In the genomic region with DNA sequence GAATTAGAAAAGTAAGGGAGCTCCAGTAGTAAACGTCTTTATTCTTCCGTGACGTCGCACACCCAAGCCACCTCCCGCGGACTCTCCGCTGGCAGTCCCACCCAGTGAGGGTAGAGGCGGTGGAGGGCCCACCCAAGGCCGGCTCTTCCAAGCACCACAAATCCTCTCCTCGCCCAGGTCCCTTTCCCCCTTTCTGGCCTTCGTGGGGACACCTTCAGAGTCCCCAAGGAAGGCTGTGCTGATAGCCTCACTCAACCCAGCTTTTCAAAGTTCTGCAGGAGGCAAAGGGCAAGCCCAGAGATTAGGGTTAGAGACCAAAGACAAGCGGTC, we compare ENCODE assay signal across 1 cellular context.
TF ChIP-seq lines count a peak whose summit lies in the region.

No MANE protein-coding gene starts in this region.

TF ChIP-seq in K562, 482 proteins besides CTCF, POLR2A, EP300 and RAD21 (continues in another document):
- TF ChIP-seq, protein P1, sequence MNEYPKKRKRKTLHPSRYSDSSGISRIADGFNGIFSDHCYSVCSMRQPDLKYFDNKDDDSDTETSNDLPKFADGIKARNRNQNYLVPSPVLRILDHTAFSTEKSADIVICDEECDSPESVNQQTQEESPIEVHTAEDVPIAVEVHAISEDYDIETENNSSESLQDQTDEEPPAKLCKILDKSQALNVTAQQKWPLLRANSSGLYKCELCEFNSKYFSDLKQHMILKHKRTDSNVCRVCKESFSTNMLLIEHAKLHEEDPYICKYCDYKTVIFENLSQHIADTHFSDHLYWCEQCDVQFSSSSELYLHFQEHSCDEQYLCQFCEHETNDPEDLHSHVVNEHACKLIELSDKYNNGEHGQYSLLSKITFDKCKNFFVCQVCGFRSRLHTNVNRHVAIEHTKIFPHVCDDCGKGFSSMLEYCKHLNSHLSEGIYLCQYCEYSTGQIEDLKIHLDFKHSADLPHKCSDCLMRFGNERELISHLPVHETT (CRISPR knock-in tag; conservative IDR thresholded peaks at IDR 0.05 in 1 of 2, IDR thresholded peaks at IDR 0.05 in 1 of 2) = 0 out of 4 replicates have a peak, but pooled peaks of 1 of the 2 experiments have one; percentile 61
- TF ChIP-seq HLTF (IDR thresholded peaks at IDR 0.05) = no peak
- no peak for TF ChIP-seq NFRKB (IDR thresholded peaks at IDR 0.05; ENCODE audit: low read depth)
- TF ChIP-seq CBX3 (IDR thresholded peaks at IDR 0.05; ENCODE audit: borderline replicate concordance in 1 of 2, low read length in 2 of 2) = no peak
- TF ChIP-seq NR4A1 (CRISPR knock-in tag; IDR thresholded peaks at IDR 0.05) = peak; percentile 86; the same call in 1 of the 2 replicates
- no peak for TF ChIP-seq NR4A1 (tag; IDR thresholded peaks at IDR 0.05)
- TF ChIP-seq DNMT1 (IDR thresholded peaks at IDR 0.05) = no peak
- TF ChIP-seq TSC22D4 (tag; IDR thresholded peaks at IDR 0.05) = no peak
- TF ChIP-seq KLF6 (CRISPR knock-in tag; IDR thresholded peaks at IDR 0.05; ENCODE audit: borderline replicate concordance) = peak; percentile 58; the same call in 1 of the 2 replicates
- TF ChIP-seq, protein P2, sequence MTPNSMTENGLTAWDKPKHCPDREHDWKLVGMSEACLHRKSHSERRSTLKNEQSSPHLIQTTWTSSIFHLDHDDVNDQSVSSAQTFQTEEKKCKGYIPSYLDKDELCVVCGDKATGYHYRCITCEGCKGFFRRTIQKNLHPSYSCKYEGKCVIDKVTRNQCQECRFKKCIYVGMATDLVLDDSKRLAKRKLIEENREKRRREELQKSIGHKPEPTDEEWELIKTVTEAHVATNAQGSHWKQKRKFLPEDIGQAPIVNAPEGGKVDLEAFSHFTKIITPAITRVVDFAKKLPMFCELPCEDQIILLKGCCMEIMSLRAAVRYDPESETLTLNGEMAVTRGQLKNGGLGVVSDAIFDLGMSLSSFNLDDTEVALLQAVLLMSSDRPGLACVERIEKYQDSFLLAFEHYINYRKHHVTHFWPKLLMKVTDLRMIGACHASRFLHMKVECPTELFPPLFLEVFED (CRISPR knock-in tag; conservative IDR thresholded peaks at IDR 0.05) = peak; percentile 66; the same call in 1 of the 2 replicates
- TF ChIP-seq GABPA (tag; conservative IDR thresholded peaks at IDR 0.05; ENCODE audit: low read depth) = peak; percentile 81
- TF ChIP-seq, protein P3, sequence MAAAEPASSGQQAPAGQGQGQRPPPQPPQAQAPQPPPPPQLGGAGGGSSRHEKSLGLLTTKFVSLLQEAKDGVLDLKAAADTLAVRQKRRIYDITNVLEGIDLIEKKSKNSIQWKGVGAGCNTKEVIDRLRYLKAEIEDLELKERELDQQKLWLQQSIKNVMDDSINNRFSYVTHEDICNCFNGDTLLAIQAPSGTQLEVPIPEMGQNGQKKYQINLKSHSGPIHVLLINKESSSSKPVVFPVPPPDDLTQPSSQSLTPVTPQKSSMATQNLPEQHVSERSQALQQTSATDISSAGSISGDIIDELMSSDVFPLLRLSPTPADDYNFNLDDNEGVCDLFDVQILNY (CRISPR knock-in tag; IDR thresholded peaks at IDR 0.05) = no peak
- TF ChIP-seq, protein P4, sequence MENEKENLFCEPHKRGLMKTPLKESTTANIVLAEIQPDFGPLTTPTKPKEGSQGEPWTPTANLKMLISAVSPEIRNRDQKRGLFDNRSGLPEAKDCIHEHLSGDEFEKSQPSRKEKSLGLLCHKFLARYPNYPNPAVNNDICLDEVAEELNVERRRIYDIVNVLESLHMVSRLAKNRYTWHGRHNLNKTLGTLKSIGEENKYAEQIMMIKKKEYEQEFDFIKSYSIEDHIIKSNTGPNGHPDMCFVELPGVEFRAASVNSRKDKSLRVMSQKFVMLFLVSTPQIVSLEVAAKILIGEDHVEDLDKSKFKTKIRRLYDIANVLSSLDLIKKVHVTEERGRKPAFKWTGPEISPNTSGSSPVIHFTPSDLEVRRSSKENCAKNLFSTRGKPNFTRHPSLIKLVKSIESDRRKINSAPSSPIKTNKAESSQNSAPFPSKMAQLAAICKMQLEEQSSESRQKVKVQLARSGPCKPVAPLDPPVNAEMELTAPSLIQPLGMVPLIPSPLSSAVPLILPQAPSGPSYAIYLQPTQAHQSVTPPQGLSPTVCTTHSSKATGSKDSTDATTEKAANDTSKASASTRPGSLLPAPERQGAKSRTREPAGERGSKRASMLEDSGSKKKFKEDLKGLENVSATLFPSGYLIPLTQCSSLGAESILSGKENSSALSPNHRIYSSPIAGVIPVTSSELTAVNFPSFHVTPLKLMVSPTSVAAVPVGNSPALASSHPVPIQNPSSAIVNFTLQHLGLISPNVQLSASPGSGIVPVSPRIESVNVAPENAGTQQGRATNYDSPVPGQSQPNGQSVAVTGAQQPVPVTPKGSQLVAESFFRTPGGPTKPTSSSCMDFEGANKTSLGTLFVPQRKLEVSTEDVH (IDR thresholded peaks at IDR 0.05; ENCODE audit: low read depth, partially characterized antibody) = peak; percentile 2
- TF ChIP-seq RBFOX2 (IDR thresholded peaks at IDR 0.05; ENCODE audit: low read depth, low read length) = peak; percentile 34; the same call in 1 of the 2 replicates
- no peak for TF ChIP-seq RFX5 (IDR thresholded peaks at IDR 0.05; ENCODE audit: low read depth, low read length)
- 0 out of 2 replicates have a peak, but pooled peaks have one; percentile 35 for TF ChIP-seq IFI16 (CRISPR knock-in tag; IDR thresholded peaks at IDR 0.05)
- TF ChIP-seq ATF7 (IDR thresholded peaks at IDR 0.05) = no peak
- no peak for TF ChIP-seq FIP1L1 (IDR thresholded peaks at IDR 0.05; ENCODE audit: low read depth, low read length, poor library complexity, severe bottlenecking)
- TF ChIP-seq BRD4 (IDR thresholded peaks at IDR 0.05) = 0 out of 2 replicates have a peak, but pooled peaks have one; percentile 8
- TF ChIP-seq, protein P5, sequence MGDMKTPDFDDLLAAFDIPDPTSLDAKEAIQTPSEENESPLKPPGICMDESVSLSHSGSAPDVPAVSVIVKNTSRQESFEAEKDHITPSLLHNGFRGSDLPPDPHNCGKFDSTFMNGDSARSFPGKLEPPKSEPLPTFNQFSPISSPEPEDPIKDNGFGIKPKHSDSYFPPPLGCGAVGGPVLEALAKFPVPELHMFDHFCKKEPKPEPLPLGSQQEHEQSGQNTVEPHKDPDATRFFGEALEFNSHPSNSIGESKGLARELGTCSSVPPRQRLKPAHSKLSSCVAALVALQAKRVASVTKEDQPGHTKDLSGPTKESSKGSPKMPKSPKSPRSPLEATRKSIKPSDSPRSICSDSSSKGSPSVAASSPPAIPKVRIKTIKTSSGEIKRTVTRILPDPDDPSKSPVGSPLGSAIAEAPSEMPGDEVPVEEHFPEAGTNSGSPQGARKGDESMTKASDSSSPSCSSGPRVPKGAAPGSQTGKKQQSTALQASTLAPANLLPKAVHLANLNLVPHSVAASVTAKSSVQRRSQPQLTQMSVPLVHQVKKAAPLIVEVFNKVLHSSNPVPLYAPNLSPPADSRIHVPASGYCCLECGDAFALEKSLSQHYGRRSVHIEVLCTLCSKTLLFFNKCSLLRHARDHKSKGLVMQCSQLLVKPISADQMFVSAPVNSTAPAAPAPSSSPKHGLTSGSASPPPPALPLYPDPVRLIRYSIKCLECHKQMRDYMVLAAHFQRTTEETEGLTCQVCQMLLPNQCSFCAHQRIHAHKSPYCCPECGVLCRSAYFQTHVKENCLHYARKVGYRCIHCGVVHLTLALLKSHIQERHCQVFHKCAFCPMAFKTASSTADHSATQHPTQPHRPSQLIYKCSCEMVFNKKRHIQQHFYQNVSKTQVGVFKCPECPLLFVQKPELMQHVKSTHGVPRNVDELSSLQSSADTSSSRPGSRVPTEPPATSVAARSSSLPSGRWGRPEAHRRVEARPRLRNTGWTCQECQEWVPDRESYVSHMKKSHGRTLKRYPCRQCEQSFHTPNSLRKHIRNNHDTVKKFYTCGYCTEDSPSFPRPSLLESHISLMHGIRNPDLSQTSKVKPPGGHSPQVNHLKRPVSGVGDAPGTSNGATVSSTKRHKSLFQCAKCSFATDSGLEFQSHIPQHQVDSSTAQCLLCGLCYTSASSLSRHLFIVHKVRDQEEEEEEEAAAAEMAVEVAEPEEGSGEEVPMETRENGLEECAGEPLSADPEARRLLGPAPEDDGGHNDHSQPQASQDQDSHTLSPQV (IDR thresholded peaks at IDR 0.05) = peak; percentile 35; the same call in 1 of the 2 replicates
- TF ChIP-seq MTF1 (CRISPR knock-in tag; IDR thresholded peaks at IDR 0.05; ENCODE audit: borderline replicate concordance) = 0 out of 2 replicates have a peak, but pooled peaks have one; percentile 15
- TF ChIP-seq, protein P6, sequence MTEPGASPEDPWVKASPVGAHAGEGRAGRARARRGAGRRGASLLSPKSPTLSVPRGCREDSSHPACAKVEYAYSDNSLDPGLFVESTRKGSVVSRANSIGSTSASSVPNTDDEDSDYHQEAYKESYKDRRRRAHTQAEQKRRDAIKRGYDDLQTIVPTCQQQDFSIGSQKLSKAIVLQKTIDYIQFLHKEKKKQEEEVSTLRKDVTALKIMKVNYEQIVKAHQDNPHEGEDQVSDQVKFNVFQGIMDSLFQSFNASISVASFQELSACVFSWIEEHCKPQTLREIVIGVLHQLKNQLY (CRISPR knock-in tag; conservative IDR thresholded peaks at IDR 0.05) = peak in 1 of 2 experiments; percentile 53; a peak in 1 of 4 replicates
- TF ChIP-seq, protein P7, sequence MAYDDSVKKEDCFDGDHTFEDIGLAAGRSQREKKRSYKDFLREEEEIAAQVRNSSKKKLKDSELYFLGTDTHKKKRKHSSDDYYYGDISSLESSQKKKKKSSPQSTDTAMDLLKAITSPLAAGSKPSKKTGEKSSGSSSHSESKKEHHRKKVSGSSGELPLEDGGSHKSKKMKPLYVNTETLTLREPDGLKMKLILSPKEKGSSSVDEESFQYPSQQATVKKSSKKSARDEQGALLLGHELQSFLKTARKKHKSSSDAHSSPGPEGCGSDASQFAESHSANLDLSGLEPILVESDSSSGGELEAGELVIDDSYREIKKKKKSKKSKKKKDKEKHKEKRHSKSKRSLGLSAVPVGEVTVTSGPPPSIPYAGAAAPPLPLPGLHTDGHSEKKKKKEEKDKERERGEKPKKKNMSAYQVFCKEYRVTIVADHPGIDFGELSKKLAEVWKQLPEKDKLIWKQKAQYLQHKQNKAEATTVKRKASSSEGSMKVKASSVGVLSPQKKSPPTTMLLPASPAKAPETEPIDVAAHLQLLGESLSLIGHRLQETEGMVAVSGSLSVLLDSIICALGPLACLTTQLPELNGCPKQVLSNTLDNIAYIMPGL (CRISPR knock-in tag; IDR thresholded peaks at IDR 0.05) = peak; percentile 18; the same call in 1 of the 2 replicates
- no peak for TF ChIP-seq TARDBP (IDR thresholded peaks at IDR 0.05)
- TF ChIP-seq ZNF134 (CRISPR knock-in tag; conservative IDR thresholded peaks at IDR 0.05) = no peak
- TF ChIP-seq ZNF239 (CRISPR knock-in tag; IDR thresholded peaks at IDR 0.05) = 0 out of 2 replicates have a peak, but pooled peaks have one; percentile 14
- no peak for TF ChIP-seq HDAC8 (tag; IDR thresholded peaks at IDR 0.05)
- 0 out of 2 replicates have a peak, but pooled peaks have one; percentile 9 for TF ChIP-seq CXXC5 (CRISPR knock-in tag; IDR thresholded peaks at IDR 0.05)
- peak; percentile 6 to 18; a peak in 1 of 4 replicates for TF ChIP-seq NRF1 (conservative IDR thresholded peaks at IDR 0.05 in 1 of 2, IDR thresholded peaks at IDR 0.05 in 1 of 2)
- TF ChIP-seq, protein P8, sequence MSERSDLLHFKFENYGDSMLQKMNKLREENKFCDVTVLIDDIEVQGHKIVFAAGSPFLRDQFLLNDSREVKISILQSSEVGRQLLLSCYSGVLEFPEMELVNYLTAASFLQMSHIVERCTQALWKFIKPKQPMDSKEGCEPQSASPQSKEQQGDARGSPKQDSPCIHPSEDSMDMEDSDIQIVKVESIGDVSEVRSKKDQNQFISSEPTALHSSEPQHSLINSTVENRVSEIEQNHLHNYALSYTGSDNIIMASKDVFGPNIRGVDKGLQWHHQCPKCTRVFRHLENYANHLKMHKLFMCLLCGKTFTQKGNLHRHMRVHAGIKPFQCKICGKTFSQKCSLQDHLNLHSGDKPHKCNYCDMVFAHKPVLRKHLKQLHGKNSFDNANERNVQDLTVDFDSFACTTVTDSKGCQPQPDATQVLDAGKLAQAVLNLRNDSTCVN (CRISPR knock-in tag; IDR thresholded peaks at IDR 0.05) = 0 out of 2 replicates have a peak, but pooled peaks have one; percentile 76
- TF ChIP-seq SMAD3 (CRISPR knock-in tag; conservative IDR thresholded peaks at IDR 0.05) = 0 out of 2 replicates have a peak, but pooled peaks have one; percentile 8
- TF ChIP-seq FOXK2 (conservative IDR thresholded peaks at IDR 0.05 in 1 of 2, IDR thresholded peaks at IDR 0.05 in 1 of 2; ENCODE audit: low read depth in 2 of 2) = no peak
- TF ChIP-seq ZNF707 (CRISPR knock-in tag; conservative IDR thresholded peaks at IDR 0.05) = 0 out of 2 replicates have a peak, but pooled peaks have one; percentile 19
- no peak for TF ChIP-seq NR2C2 (CRISPR knock-in tag; IDR thresholded peaks at IDR 0.05)
- TF ChIP-seq NR2C2 (tag; IDR thresholded peaks at IDR 0.05) = peak; percentile 35; the same call in 1 of the 2 replicates
- no peak for TF ChIP-seq KLF16 (IDR thresholded peaks at IDR 0.05)
- peak; percentile 48; the same call in 1 of the 2 replicates for TF ChIP-seq HDGF (IDR thresholded peaks at IDR 0.05)
- TF ChIP-seq SAFB (IDR thresholded peaks at IDR 0.05; ENCODE audit: borderline replicate concordance, low read depth, low read length) = no peak
- TF ChIP-seq OTX1 (CRISPR knock-in tag; IDR thresholded peaks at IDR 0.05) = 0 out of 2 replicates have a peak, but pooled peaks have one; percentile 23
- TF ChIP-seq ATF1 (CRISPR knock-in tag; IDR thresholded peaks at IDR 0.05) = no peak
- peak; percentile 80; the same call in 1 of the 2 replicates for TF ChIP-seq ATF1 (tag; IDR thresholded peaks at IDR 0.05)
- TF ChIP-seq TAF9B (IDR thresholded peaks at IDR 0.05; ENCODE audit: partially characterized antibody) = peak; percentile 22
- TF ChIP-seq, protein P9, sequence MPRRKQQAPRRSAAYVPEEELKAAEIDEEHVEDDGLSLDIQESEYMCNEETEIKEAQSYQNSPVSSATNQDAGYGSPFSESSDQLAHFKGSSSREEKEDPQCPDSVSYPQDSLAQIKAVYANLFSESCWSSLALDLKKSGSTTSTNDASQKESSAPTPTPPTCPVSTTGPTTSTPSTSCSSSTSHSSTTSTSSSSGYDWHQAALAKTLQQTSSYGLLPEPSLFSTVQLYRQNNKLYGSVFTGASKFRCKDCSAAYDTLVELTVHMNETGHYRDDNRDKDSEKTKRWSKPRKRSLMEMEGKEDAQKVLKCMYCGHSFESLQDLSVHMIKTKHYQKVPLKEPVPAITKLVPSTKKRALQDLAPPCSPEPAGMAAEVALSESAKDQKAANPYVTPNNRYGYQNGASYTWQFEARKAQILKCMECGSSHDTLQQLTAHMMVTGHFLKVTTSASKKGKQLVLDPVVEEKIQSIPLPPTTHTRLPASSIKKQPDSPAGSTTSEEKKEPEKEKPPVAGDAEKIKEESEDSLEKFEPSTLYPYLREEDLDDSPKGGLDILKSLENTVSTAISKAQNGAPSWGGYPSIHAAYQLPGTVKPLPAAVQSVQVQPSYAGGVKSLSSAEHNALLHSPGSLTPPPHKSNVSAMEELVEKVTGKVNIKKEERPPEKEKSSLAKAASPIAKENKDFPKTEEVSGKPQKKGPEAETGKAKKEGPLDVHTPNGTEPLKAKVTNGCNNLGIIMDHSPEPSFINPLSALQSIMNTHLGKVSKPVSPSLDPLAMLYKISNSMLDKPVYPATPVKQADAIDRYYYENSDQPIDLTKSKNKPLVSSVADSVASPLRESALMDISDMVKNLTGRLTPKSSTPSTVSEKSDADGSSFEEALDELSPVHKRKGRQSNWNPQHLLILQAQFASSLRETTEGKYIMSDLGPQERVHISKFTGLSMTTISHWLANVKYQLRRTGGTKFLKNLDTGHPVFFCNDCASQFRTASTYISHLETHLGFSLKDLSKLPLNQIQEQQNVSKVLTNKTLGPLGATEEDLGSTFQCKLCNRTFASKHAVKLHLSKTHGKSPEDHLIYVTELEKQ (CRISPR knock-in tag; IDR thresholded peaks at IDR 0.05) = no peak
